Comparison of ENCODE assay signal across 1 cellular context in genomic region chr2:230552181-230552580, GRCh38.
A peak's percentile ranks its signal among the peaks of the same experiment; 100 is the strongest.
TF ChIP-seq lines count a peak whose summit lies in the region.

No MANE protein-coding gene starts in this region.

TF ChIP-seq in HepG2, 621 proteins besides CTCF, POLR2A, EP300 and RAD21 (continued from another document and continues in another):
- TF ChIP-seq PRDM15 (CRISPR knock-in tag; IDR thresholded peaks at IDR 0.05) (no peak), ZNF646 (CRISPR knock-in tag; IDR thresholded peaks at IDR 0.05) (no peak), GPN1 (CRISPR knock-in tag; IDR thresholded peaks at IDR 0.05; ENCODE audit: borderline replicate concordance) (no peak), ZGPAT (CRISPR knock-in tag; IDR thresholded peaks at IDR 0.05) (no peak), EEA1 (CRISPR knock-in tag; IDR thresholded peaks at IDR 0.05; ENCODE audit: borderline replicate concordance) (no peak), JDP2 (CRISPR knock-in tag; IDR thresholded peaks at IDR 0.05; ENCODE audit: borderline replicate concordance) (no peak), CEBPG (CRISPR knock-in tag; IDR thresholded peaks at IDR 0.05) (0 out of 2 replicates have a peak, but pooled peaks have one; percentile 27), ELF1 (CRISPR knock-in tag; IDR thresholded peaks at IDR 0.05) (no peak), ATF3 (CRISPR knock-in tag; IDR thresholded peaks at IDR 0.05) (peak; percentile 62; the same call in 1 of the 2 replicates), ARID4A (CRISPR knock-in tag; IDR thresholded peaks at IDR 0.05; ENCODE audit: borderline replicate concordance) (no peak), ZNF770 (CRISPR knock-in tag; IDR thresholded peaks at IDR 0.05) (peak; percentile 54; the same call in 1 of the 2 replicates), ZNF354B (CRISPR knock-in tag; IDR thresholded peaks at IDR 0.05) (no peak), MAX (IDR thresholded peaks at IDR 0.05) (no peak), ZNF556 (CRISPR knock-in tag; IDR thresholded peaks at IDR 0.05; ENCODE audit: borderline replicate concordance) (no peak), ZNF780A (CRISPR knock-in tag; IDR thresholded peaks at IDR 0.05) (no peak), ZNF441 (CRISPR knock-in tag; IDR thresholded peaks at IDR 0.05; ENCODE audit: borderline replicate concordance) (no peak), ATF4 (CRISPR knock-in tag; IDR thresholded peaks at IDR 0.05) (peak in 1 of 2 experiments; percentile 54; a peak in 2 of 4 replicates), REST (IDR thresholded peaks at IDR 0.05; ENCODE audit: borderline replicate concordance in 1 of 2, low read depth in 1 of 2, low read length in 2 of 2) (no peak), ZNF558 (CRISPR knock-in tag; IDR thresholded peaks at IDR 0.05; ENCODE audit: borderline replicate concordance) (no peak), MIER2 (CRISPR knock-in tag; IDR thresholded peaks at IDR 0.05) (no peak), ATF7 (IDR thresholded peaks at IDR 0.05) (peak; percentile 57), ATF7 (CRISPR knock-in tag; IDR thresholded peaks at IDR 0.05) (no peak), CEBPB (IDR thresholded peaks at IDR 0.05; ENCODE audit: borderline replicate concordance, low read depth, low read length) (peak; percentile 14; the same call in 1 of the 2 replicates), ZNF510 (CRISPR knock-in tag; IDR thresholded peaks at IDR 0.05; ENCODE audit: low read depth) (no peak), ZNF12 (CRISPR knock-in tag; IDR thresholded peaks at IDR 0.05) (no peak), ZMYM4 (CRISPR knock-in tag; IDR thresholded peaks at IDR 0.05) (no peak), ZNF572 (CRISPR knock-in tag; IDR thresholded peaks at IDR 0.05) (no peak), FOSL2 (CRISPR knock-in tag; IDR thresholded peaks at IDR 0.05) (peak; percentile 76)
